ENCODE assay signal across 7 cellular contexts in genomic region chr17:21041753-21042433, GRCh38. TPM values are rescaled to one million over a fixed set of nuclear protein-coding genes. Genes with fewer than 3 reads are reported as not detected.
DNase-seq lines count a peak whose midpoint lies in the region; ATAC-seq and TF ChIP-seq lines count a peak whose summit lies in the region.

No MANE protein-coding gene starts in this region.

- TF ChIP-seq CTCF in astrocyte of the cerebellum (IDR thresholded peaks at IDR 0.05; ENCODE audit: low read depth, low read length, missing control alignments): no peak

- ATAC-seq in GM18502 (IDR thresholded peaks at IDR 0.05; ENCODE audit: poor library complexity, unreplicated experiment) (peak; percentile 20), GM18868 (IDR thresholded peaks at IDR 0.05; ENCODE audit: unreplicated experiment) (no peak)

- in situ Hi-C loops in astrocyte of the cerebellum (cut with HindIII; ENCODE audit: low sequenced_read_pairs): no loop called here

- H3K4me1 Mint-ChIP-seq in T-helper 2 cell treated with Interferon-gamma antibody and Interleukin-4, amounts not matched to agents 5 μg/mL and 100 μg/mL, for 36 hours (ENCODE audit: low read depth): peaks cover 33% of the 10 kb centered on the region

- H3K27me3 Mint-ChIP-seq in T-helper 2 cell treated with Interferon-gamma antibody and Interleukin-4, amounts not matched to agents 5 μg/mL and 100 μg/mL, for 36 hours (ENCODE audit: low read depth): no peaks in the 10 kb centered on the region

- peak overlapping the region; percentile 99 for H3K4me3 Mint-ChIP-seq in T-helper 2 cell treated with Interferon-gamma antibody and Interleukin-4, amounts not matched to agents 5 μg/mL and 100 μg/mL, for 36 hours

- peak overlapping the region; percentile 91 for H3K4me3 ChIP-seq in astrocyte of the cerebellum (ENCODE audit: low read depth, low read length)

- no peaks in the 10 kb centered on the region for H3K9me3 Mint-ChIP-seq in T-helper 2 cell treated with Interferon-gamma antibody and Interleukin-4, amounts not matched to agents 5 μg/mL and 100 μg/mL, for 36 hours

- peak overlapping the region; percentile 94 for H3K27ac Mint-ChIP-seq in T-helper 2 cell treated with Interferon-gamma antibody and Interleukin-4, amounts not matched to agents 5 μg/mL and 100 μg/mL, for 36 hours

- peaks cover 16% of the 10 kb centered on the region for H3K36me3 Mint-ChIP-seq in T-helper 2 cell treated with Interferon-gamma antibody and Interleukin-4, amounts not matched to agents 5 μg/mL and 100 μg/mL, for 36 hours (ENCODE audit: low read depth)

- DNase-seq in MV-4-11 (lab: John Stamatoyannopoulos, UW) (peak; percentile 44), astrocyte of the cerebellum (ENCODE audit: low read depth) (no peak), hippocampal formation (lab: John Stamatoyannopoulos, UW) (peak; percentile 65 to 75), renal cortical epithelial cell (ENCODE audit: low read depth) (peak; percentile 29)
- DNase-seq in T-helper 2 cell treated with Interferon-gamma antibody and Interleukin-4, amounts not matched to agents 5 μg/mL and 100 μg/mL, for 36 hours (ENCODE audit: low spot score): peak; percentile 77

RNA-seq across cellular contexts. Expression of gene USP22, which starts 0.9 kb away (rescaled TPM):
- 217 and 372 TPM in 2 replicates for total RNA-seq in renal cortical epithelial cell
